In the genomic region with DNA sequence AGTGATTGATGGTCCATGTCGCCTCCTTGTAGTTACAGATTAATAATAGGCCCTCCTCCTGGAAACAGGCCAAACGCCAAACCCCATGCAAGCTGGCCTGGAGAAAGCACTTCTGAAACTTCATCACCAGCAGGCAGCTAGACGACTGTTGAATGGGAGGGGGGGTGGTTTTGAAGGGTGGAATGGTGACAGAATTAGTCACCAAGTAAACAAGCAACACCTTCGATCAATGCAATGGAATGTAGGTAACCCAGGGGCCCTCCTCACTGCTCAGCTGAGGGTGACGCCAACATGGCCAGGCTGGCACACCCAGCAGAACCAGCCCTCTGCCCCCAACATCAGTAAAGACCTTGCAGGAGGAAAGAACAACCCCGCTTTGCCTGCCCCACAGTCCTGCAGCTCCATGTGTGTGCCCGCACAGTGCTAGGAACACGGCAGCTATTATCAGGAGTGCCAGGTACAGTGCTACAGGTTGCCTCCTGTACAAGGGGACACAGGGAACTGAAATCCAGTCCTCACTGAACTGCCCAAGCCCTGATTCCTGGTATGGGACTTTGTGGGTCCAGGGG, we compare ENCODE assay signal across 1 cellular context.
TF ChIP-seq lines count a peak whose summit lies in the region.

No MANE protein-coding gene starts in this region.

TF ChIP-seq in HCT116, 20 proteins besides CTCF, POLR2A, EP300 and RAD21 (continued from another document):
- TF ChIP-seq, protein P1, sequence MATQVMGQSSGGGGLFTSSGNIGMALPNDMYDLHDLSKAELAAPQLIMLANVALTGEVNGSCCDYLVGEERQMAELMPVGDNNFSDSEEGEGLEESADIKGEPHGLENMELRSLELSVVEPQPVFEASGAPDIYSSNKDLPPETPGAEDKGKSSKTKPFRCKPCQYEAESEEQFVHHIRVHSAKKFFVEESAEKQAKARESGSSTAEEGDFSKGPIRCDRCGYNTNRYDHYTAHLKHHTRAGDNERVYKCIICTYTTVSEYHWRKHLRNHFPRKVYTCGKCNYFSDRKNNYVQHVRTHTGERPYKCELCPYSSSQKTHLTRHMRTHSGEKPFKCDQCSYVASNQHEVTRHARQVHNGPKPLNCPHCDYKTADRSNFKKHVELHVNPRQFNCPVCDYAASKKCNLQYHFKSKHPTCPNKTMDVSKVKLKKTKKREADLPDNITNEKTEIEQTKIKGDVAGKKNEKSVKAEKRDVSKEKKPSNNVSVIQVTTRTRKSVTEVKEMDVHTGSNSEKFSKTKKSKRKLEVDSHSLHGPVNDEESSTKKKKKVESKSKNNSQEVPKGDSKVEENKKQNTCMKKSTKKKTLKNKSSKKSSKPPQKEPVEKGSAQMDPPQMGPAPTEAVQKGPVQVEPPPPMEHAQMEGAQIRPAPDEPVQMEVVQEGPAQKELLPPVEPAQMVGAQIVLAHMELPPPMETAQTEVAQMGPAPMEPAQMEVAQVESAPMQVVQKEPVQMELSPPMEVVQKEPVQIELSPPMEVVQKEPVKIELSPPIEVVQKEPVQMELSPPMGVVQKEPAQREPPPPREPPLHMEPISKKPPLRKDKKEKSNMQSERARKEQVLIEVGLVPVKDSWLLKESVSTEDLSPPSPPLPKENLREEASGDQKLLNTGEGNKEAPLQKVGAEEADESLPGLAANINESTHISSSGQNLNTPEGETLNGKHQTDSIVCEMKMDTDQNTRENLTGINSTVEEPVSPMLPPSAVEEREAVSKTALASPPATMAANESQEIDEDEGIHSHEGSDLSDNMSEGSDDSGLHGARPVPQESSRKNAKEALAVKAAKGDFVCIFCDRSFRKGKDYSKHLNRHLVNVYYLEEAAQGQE (IDR thresholded peaks at IDR 0.05; ENCODE audit: low read depth): no peak
- TF ChIP-seq EZH2 (IDR thresholded peaks at IDR 0.05) (no peak), CEBPB (IDR thresholded peaks at IDR 0.05; ENCODE audit: low read depth) (peak; percentile 83), JUND (IDR thresholded peaks at IDR 0.05) (peak; percentile 97)
